ENCODE assay signal across 9 cellular contexts in the genomic region with DNA sequence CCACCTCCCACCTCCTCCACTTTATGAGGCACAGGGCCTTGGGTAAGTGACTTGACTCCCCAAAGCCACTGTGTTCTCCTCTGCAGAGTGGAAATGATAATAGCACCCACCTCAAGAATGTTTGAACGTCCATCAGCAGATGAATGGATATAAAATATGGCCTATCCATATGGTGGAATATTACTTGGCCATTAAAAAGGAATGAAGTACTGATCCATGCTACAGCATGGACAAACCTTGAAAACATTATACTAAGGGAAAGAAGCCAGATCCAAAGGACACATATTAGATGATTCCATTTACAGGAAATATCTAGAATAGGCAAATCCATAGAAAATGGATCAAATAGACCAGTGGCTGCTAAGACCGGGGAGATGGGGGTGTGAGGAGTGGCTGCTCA. TPM values are rescaled to one million over a fixed set of nuclear protein-coding genes. Genes with fewer than 3 reads are reported as not detected.
"Had no signal": no experiment of that assay in that cellular context is flagged by ENCODE, and none has a peak within 500 bp of the region (broad histone marks: within the 10 kb centered on the region; RNA-seq: fewer than 3 reads in every experiment).

No MANE protein-coding gene starts in this region.

- H3K4me1 Mint-ChIP-seq: IgD-negative memory B cell had no signal

- H3K36me3 Mint-ChIP-seq: IgD-negative memory B cell had no signal

- H3K27ac ChIP-seq: HL-60, KMS-11 had no signal

- DNase-seq: IMR-90, KBM-7, KG1 had no signal

- H3K9me3 Mint-ChIP-seq: IgD-negative memory B cell had no signal

- H3K4me2 ChIP-seq: KMS-11 had no signal

- H3K9ac ChIP-seq: KMS-11 had no signal

- FAIRE-seq: HepG2 had no signal

- H3K27ac Mint-ChIP-seq: IgD-negative memory B cell had no signal

- H3K4me3 Mint-ChIP-seq: IgD-negative memory B cell had no signal

- ATAC-seq: HepG2 had no signal

RNA-seq across cellular contexts. Expression of a gene that starts 50.2 kb away (rescaled TPM):
- total RNA-seq: HepG2, HT-29, HT1080, IMR-90 had no signal
- polyA plus RNA-seq: HepG2, IgD-negative memory B cell, IMR-90 had no signal
